13 cellular contexts compared by ENCODE assay signal in genomic region chr2:120395221-120395620, GRCh38. TPM values are rescaled to one million over a fixed set of nuclear protein-coding genes. Genes with fewer than 3 reads are reported as not detected.
"Had no signal": no experiment of that assay in that cellular context is flagged by ENCODE, and none has a peak within 500 bp of the region (broad histone marks: within the 10 kb centered on the region; RNA-seq: fewer than 3 reads in every experiment).

No MANE protein-coding gene starts in this region.

- H3K4me3 Mint-ChIP-seq: activated naive CD4-positive, alpha-beta T cell treated with anti-CD3 and anti-CD28 coated beads, Interleukin-2, amount 50 U/mL, for 24 hours; neural progenitor cell; stimulated activated effector memory CD8-positive, alpha-beta T cell treated with anti-CD3 and anti-CD28 coated beads, Interleukin-12 subunit alpha, Interleukin-12 subunit beta, amount 100 ng/mL, for 72 hours; T-cell had no signal

- H3K36me3 ChIP-seq: gastrocnemius medialis, heart right ventricle, neural progenitor cell, uterus, WERI-Rb-1 had no signal

- H3K27me3 ChIP-seq: gastrocnemius medialis, neural progenitor cell, uterus had no signal

- H3K27me3 Mint-ChIP-seq: activated naive CD4-positive, alpha-beta T cell treated with anti-CD3 and anti-CD28 coated beads, Interleukin-2, amount 50 U/mL, for 24 hours had no signal

- H3K4me1 Mint-ChIP-seq: activated naive CD4-positive, alpha-beta T cell treated with anti-CD3 and anti-CD28 coated beads, Interleukin-2, amount 50 U/mL, for 24 hours; stimulated activated effector memory CD8-positive, alpha-beta T cell treated with anti-CD3 and anti-CD28 coated beads, Interleukin-12 subunit alpha, Interleukin-12 subunit beta, amount 100 ng/mL, for 72 hours; T-cell had no signal

- ATAC-seq: gastrocnemius medialis; stimulated activated effector memory CD8-positive, alpha-beta T cell treated with anti-CD3 and anti-CD28 coated beads, Interleukin-12 subunit alpha, Interleukin-12 subunit beta, amount 100 ng/mL, for 72 hours; T-cell had no signal

- H3K27ac ChIP-seq: gastrocnemius medialis, heart right ventricle, neural progenitor cell, uterus, WERI-Rb-1 had no signal

- H3K9me3 ChIP-seq: gastrocnemius medialis, heart right ventricle, uterus had no signal

- H3K9me3 Mint-ChIP-seq: activated naive CD4-positive, alpha-beta T cell treated with anti-CD3 and anti-CD28 coated beads, Interleukin-2, amount 50 U/mL, for 24 hours; stimulated activated effector memory CD8-positive, alpha-beta T cell treated with anti-CD3 and anti-CD28 coated beads, Interleukin-12 subunit alpha, Interleukin-12 subunit beta, amount 100 ng/mL, for 72 hours; T-cell had no signal

- H3K27ac Mint-ChIP-seq: activated naive CD4-positive, alpha-beta T cell treated with anti-CD3 and anti-CD28 coated beads, Interleukin-2, amount 50 U/mL, for 24 hours; neural progenitor cell; stimulated activated effector memory CD8-positive, alpha-beta T cell treated with anti-CD3 and anti-CD28 coated beads, Interleukin-12 subunit alpha, Interleukin-12 subunit beta, amount 100 ng/mL, for 72 hours; T-cell had no signal

- H3K36me3 Mint-ChIP-seq: activated naive CD4-positive, alpha-beta T cell treated with anti-CD3 and anti-CD28 coated beads, Interleukin-2, amount 50 U/mL, for 24 hours; neural progenitor cell; stimulated activated effector memory CD8-positive, alpha-beta T cell treated with anti-CD3 and anti-CD28 coated beads, Interleukin-12 subunit alpha, Interleukin-12 subunit beta, amount 100 ng/mL, for 72 hours; T-cell had no signal

- H3K4me3 ChIP-seq: gastrocnemius medialis, heart right ventricle, neural progenitor cell, uterus had no signal

- DNase-seq: activated CD4-positive, alpha-beta T cell treated with anti-CD3 and anti-CD28 coated beads for 4 hours; activated T-cell treated with anti-CD3 and anti-CD28 coated beads, Interleukin-2, amount 50 U/mL, for 1 hour; amniotic stem cell; gastrocnemius medialis; heart right ventricle; small intestine; uterus had no signal

- H3K4me1 ChIP-seq: gastrocnemius medialis, heart right ventricle, neural progenitor cell, uterus had no signal

RNA-seq across cellular contexts. Expression of gene INHBB, which starts 49.3 kb away (rescaled TPM):
- total RNA-seq: fibroblast of lung had no signal
